In genomic region chr6:125818225-125818657, GRCh38 we compare ENCODE assay signal across 10 cellular contexts. TPM values are rescaled to one million over a fixed set of nuclear protein-coding genes. Genes with fewer than 3 reads are reported as not detected.
DNase-seq lines count a peak whose midpoint lies in the region; ATAC-seq and TF ChIP-seq lines count a peak whose summit lies in the region.
"Had no signal": no experiment of that assay in that cellular context is flagged by ENCODE, and none has a peak within 500 bp of the region (broad histone marks: within the 10 kb centered on the region; RNA-seq: fewer than 3 reads in every experiment).

No MANE protein-coding gene starts in this region.

- peaks cover 27% of the 10 kb centered on the region for H3K79me2 ChIP-seq in PC-9 (ENCODE audit: low read depth)

- no peaks in the 10 kb centered on the region for H3K9me3 ChIP-seq in PC-9 (ENCODE audit: insufficient read depth, low read depth)
- H3K9me3 ChIP-seq in lower lobe of right lung, result no peaks in the 10 kb centered on the region

- H3K36me3 ChIP-seq in PC-9 (ENCODE audit: low read depth) (peaks cover 48% of the 10 kb centered on the region), lower lobe of right lung (no peaks in the 10 kb centered on the region)

- H3K9me3 Mint-ChIP-seq in Calu3 (ENCODE audit: low read depth, unreplicated experiment), result no peaks in the 10 kb centered on the region

- H3K4me3 Mint-ChIP-seq in Calu3 (ENCODE audit: low read depth, unreplicated experiment), result peak overlapping the region; percentile 38

- intact Hi-C loops in Calu3 (cut with micrococcal nuclease; ENCODE audit: unreplicated experiment) (no loop called here), PC-9 (cut with micrococcal nuclease; ENCODE audit: unreplicated experiment) (loop anchor here (2.0 kb wide), 1 partner anchor 27 kb away; the partner anchor contains the start of gene NCOA7), lower lobe of right lung (cut with DNase I) (no loop called here)

- TF ChIP-seq CTCF in Calu3 (IDR thresholded peaks at IDR 0.05; ENCODE audit: unreplicated experiment) (no peak), PC-9 (conservative IDR thresholded peaks at IDR 0.05) (no peak), lower lobe of right lung (IDR thresholded peaks at IDR 0.05) (no peak)

- no peak for DNase-seq in Calu3
- DNase-seq in PC-9, result no peak
- DNase-seq in lower lobe of right lung, result no peak
- no peak for DNase-seq in globus pallidus (ENCODE audit: low spot score)
- DNase-seq in NCI-H510A (lab: John Stamatoyannopoulos, UW), result no peak
- DNase-seq in HPDE6-E6E7 (ENCODE audit: extremely low spot score), result no peak
- DNase-seq: SIG-M5; stimulated activated CD4-positive, alpha-beta T cell treated with anti-CD3 and anti-CD28 coated beads, Interleukin-2, amount 100 ng/mL, for 24 hours had no signal

- H3K4me1 ChIP-seq in PC-9 (replicated peaks; ENCODE audit: insufficient read depth) (peaks cover 67% of the 10 kb centered on the region), lower lobe of right lung (peaks cover 66% of the 10 kb centered on the region)

- POLR2A ChIA-PET in PC-9 (lab: Charles Lee; ENCODE audit: unreplicated experiment), result no interaction called here

- no peaks in the 10 kb centered on the region for H4K20me1 ChIP-seq in PC-9 (ENCODE audit: insufficient read depth)

- H3K27ac Mint-ChIP-seq in Calu3 (ENCODE audit: unreplicated experiment), result peak overlapping the region; percentile 32

- no peaks in the 10 kb centered on the region for H3K9me2 ChIP-seq in PC-9 (ENCODE audit: insufficient read depth)

- H3K4me3 ChIP-seq in PC-9 (peak overlapping the region; percentile 28; the same call in 1 of the 2 replicates), lower lobe of right lung (no peak overlapping the region)

- H3K27me3 Mint-ChIP-seq in Calu3 (ENCODE audit: unreplicated experiment), result no peaks in the 10 kb centered on the region

- peaks cover 10% of the 10 kb centered on the region for H3K36me3 Mint-ChIP-seq in Calu3 (ENCODE audit: insufficient read depth, unreplicated experiment)

- ATAC-seq in GM21423 (IDR thresholded peaks at IDR 0.05; ENCODE audit: unreplicated experiment) (peak; percentile 30), lower lobe of right lung (no peak), esophagus mucosa (no peak)

- no peak overlapping the region for H2AFZ ChIP-seq in PC-9

- BruUV-seq in Calu3 (replicated peaks; lab: Mats Ljungman, UMichigan) (no TSS peak), PC-9 (replicated peaks; lab: Mats Ljungman, UMichigan) (no TSS peak)

- H3K27me3 ChIP-seq in PC-9 (ENCODE audit: insufficient read depth, low read depth) (no peaks in the 10 kb centered on the region), lower lobe of right lung (ENCODE audit: low read depth) (no peaks in the 10 kb centered on the region)

- peaks cover 51% of the 10 kb centered on the region for H3K4me1 Mint-ChIP-seq in Calu3 (ENCODE audit: low read depth, unreplicated experiment)

- peaks cover 31% of the 10 kb centered on the region for H3F3A ChIP-seq in PC-9 (ENCODE audit: insufficient read depth, low read depth)

- H3K4me2 ChIP-seq in PC-9, result peak overlapping the region; percentile 77

- CTCF ChIA-PET in Calu3 (lab: Charles Lee), result interaction anchor here (0.6 to 0.7 kb wide), 3 partner anchors 7 to 1052 kb away, joined by 4 to 9 read pairs (median 5); partner anchors contain the start of gene TRMT11
- CTCF ChIA-PET in PC-9 (lab: Charles Lee), result interaction anchor here (0.6 kb wide), 1 partner anchor 10 kb away, joined by 3 read pairs; no protein-coding TSS in a partner anchor

- H3K27ac ChIP-seq in PC-9, result peak overlapping the region; percentile 85
- peak overlapping the region; percentile 44 for H3K27ac ChIP-seq in lower lobe of right lung

RNA-seq across cellular contexts. Expression of gene NCOA7, which starts 27.5 kb away (rescaled TPM):
- 97.1 and 102 TPM in 2 replicates for total RNA-seq in Calu3 (2022)
- 47.6 and 51.0 TPM in 2 replicates for total RNA-seq in PC-9 (2021)
- 64.4 TPM for total RNA-seq in lower lobe of right lung
- total RNA-seq in esophagus mucosa, result 59.8 TPM
